ENCODE assay signal across 1 cellular context in the genomic region with DNA sequence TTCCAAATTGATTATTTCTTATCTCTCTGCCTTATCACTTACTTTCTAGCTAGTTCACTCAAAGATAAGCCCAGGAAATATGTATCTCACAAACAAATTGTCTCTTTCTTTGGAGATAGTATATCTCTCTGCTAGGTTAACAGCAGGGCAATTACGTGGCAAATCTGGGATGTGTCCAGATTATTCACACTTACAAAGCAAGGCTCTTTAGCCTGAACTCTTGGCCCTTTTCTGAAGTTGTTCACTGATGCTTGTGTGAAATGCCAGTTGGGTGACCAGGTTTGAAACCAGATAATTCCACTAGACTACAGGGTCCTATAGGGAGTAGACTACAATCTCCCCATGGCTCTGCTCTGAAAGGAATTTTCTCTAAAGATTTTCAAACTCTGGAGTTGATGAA.
TF ChIP-seq lines count a peak whose summit lies in the region.

No MANE protein-coding gene starts in this region.

TF ChIP-seq in K562, 482 proteins besides CTCF, POLR2A, EP300 and RAD21 (continued from another document):
- TF ChIP-seq, protein P1, sequence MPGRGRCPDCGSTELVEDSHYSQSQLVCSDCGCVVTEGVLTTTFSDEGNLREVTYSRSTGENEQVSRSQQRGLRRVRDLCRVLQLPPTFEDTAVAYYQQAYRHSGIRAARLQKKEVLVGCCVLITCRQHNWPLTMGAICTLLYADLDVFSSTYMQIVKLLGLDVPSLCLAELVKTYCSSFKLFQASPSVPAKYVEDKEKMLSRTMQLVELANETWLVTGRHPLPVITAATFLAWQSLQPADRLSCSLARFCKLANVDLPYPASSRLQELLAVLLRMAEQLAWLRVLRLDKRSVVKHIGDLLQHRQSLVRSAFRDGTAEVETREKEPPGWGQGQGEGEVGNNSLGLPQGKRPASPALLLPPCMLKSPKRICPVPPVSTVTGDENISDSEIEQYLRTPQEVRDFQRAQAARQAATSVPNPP (IDR thresholded peaks at IDR 0.05; ENCODE audit: borderline replicate concordance, insufficient read depth, insufficient read length), result no peak
